9 cellular contexts compared by ENCODE assay signal in genomic region chr7:20798081-20798693, GRCh38. TPM values are rescaled to one million over a fixed set of nuclear protein-coding genes. Genes with fewer than 3 reads are reported as not detected.
A peak's percentile ranks its signal among the peaks of the same experiment; 100 is the strongest.
DNase-seq lines count a peak whose midpoint lies in the region; ATAC-seq and TF ChIP-seq lines count a peak whose summit lies in the region.
"Had no signal": no experiment of that assay in that cellular context is flagged by ENCODE, and none has a peak within 500 bp of the region (broad histone marks: within the 10 kb centered on the region; RNA-seq: fewer than 3 reads in every experiment).

No MANE protein-coding gene starts in this region.

- peak overlapping the region; percentile 77 for H3K4me3 Mint-ChIP-seq in WTC11

- CTCF ChIA-PET in AG04449 (lab: Yijun Ruan, JAX), result no interaction called here
- CTCF ChIA-PET in WTC11 (lab: Charles Lee), result interaction anchor here (0.6 to 1.1 kb wide), 4 partner anchors 13 to 456 kb away, joined by 3 to 6 read pairs (median 4); no protein-coding TSS in a partner anchor

- 1 to 3% (median 1%) methylated on average over 37 to 77 of the region's 77 CpGs for WGBS in heart left ventricle, 4 donors

- H3K9me3 Mint-ChIP-seq in WTC11, result no peaks in the 10 kb centered on the region

- peak overlapping the region; percentile 36; the same call in 1 of the 2 replicates for H3K4me3 ChIP-seq in AG04449 (ENCODE audit: low read depth, low read length)
- H3K4me3 ChIP-seq in heart left ventricle, result peak overlapping the region; percentile 14 to 60 (median 46)
- H3K4me3 ChIP-seq in gastrocnemius medialis, result peak overlapping the region; percentile 29 to 59 (median 50)

- H3K4me1 ChIP-seq in heart left ventricle (peaks cover 0 to 23% (median 7%) of the 10 kb centered on the region in 12 donors), gastrocnemius medialis (no peaks in the 10 kb centered on the region)

- H3K27ac ChIP-seq in heart left ventricle (no peak overlapping the region), gastrocnemius medialis (no peak overlapping the region)

- H3K9me3 ChIP-seq in heart left ventricle, result no peaks in the 10 kb centered on the region
- no peaks in the 10 kb centered on the region for H3K9me3 ChIP-seq in gastrocnemius medialis

- H3K4me1 Mint-ChIP-seq in WTC11, result peaks cover 65% of the 10 kb centered on the region

- POLR2A ChIA-PET in AG04449 (lab: Yijun Ruan, JAX), result no interaction called here
- POLR2A ChIA-PET in WTC11 (lab: Charles Lee), result interaction anchor here (1.2 to 1.7 kb wide), 3 partner anchors 12 to 22 kb away, joined by 4 to 16 read pairs (median 7); partner anchors contain the start of gene SP8

- intact Hi-C loops in heart left ventricle (cut with DNase I), result no loop called here
- intact Hi-C loops in gastrocnemius medialis (cut with DNase I; ENCODE audit: low total_unique reads), result no loop called here

- no peaks in the 10 kb centered on the region for H3K36me3 Mint-ChIP-seq in WTC11

- in situ Hi-C loops in gastrocnemius medialis (cut with MboI; ENCODE audit: low sequenced_read_pairs in 4 of 4), result no loop called here

- peaks cover 53 to 89% (median 76%) of the 10 kb centered on the region in 9 donors for H3K27me3 ChIP-seq in heart left ventricle
- peaks cover 57 to 78% (median 67%) of the 10 kb centered on the region in 3 donors for H3K27me3 ChIP-seq in gastrocnemius medialis

- H3K36me3 ChIP-seq in heart left ventricle, result no peaks in the 10 kb centered on the region
- no peaks in the 10 kb centered on the region for H3K36me3 ChIP-seq in gastrocnemius medialis

- no peak for DNase-seq in AG04449 (ENCODE audit: low read depth, low spot score)
- peak; percentile 90 for DNase-seq in NCI-H1092 treated with DMSO at 0.1 percent for 48 hours (lab: John Stamatoyannopoulos, UW)
- DNase-seq in WTC11 (ENCODE audit: low spot score), result peak; percentile 65
- DNase-seq in heart left ventricle, result peak in 2 of 5 donors; percentile 29 to 65
- DNase-seq in gastrocnemius medialis, result no peak
- no peak for DNase-seq in NCI-H1694 (lab: John Stamatoyannopoulos, UW)

- H3K27ac Mint-ChIP-seq in WTC11, result no peak overlapping the region

- TF ChIP-seq CTCF in AG04449 (IDR thresholded peaks at IDR 0.05; ENCODE audit: insufficient read depth, low read length, missing control alignments) (no peak), WTC11 (IDR thresholded peaks at IDR 0.05) (no peak), heart left ventricle (IDR thresholded peaks at IDR 0.05) (no peak), gastrocnemius medialis (IDR thresholded peaks at IDR 0.05 in 4 of 5, conservative IDR thresholded peaks at IDR 0.05 in 1 of 5) (no peak)

- no peak for TF ChIP-seq POLR2A in heart left ventricle (IDR thresholded peaks at IDR 0.05)
- TF ChIP-seq POLR2A in gastrocnemius medialis (IDR thresholded peaks at IDR 0.05), result no peak

- peaks cover 23% of the 10 kb centered on the region for H3K27me3 Mint-ChIP-seq in WTC11 (ENCODE audit: low read depth)

- ATAC-seq in GM18499 (IDR thresholded peaks at IDR 0.05; ENCODE audit: insufficient read depth, unreplicated experiment) (peak; percentile 49), HG02759 (IDR thresholded peaks at IDR 0.05; ENCODE audit: unreplicated experiment) (peak; percentile 91), WTC11 (peak; percentile 51), heart left ventricle (peak in 3 of 4 donors; percentile 52 to 90 (median 69)), gastrocnemius medialis (peak; percentile 55 to 75)

TF ChIP-seq in WTC11, 78 proteins besides CTCF, POLR2A, EP300 and RAD21:
- TF ChIP-seq SP1 (CRISPR knock-in tag; conservative IDR thresholded peaks at IDR 0.05), result peak; percentile 51
- peak; percentile 99 for TF ChIP-seq ZNF423 (CRISPR knock-in tag; IDR thresholded peaks at IDR 0.05)
- peak; percentile 76 for TF ChIP-seq ZNF263 (CRISPR knock-in tag; IDR thresholded peaks at IDR 0.05; ENCODE audit: low read depth)
- TF ChIP-seq GABPB1 (CRISPR knock-in tag; IDR thresholded peaks at IDR 0.05), result no peak
- TF ChIP-seq TP53 (CRISPR knock-in tag; IDR thresholded peaks at IDR 0.05), result 0 out of 2 replicates have a peak, but pooled peaks have one; percentile 42
- TF ChIP-seq ZNF138 (CRISPR knock-in tag; conservative IDR thresholded peaks at IDR 0.05), result no peak
- TF ChIP-seq E2F5 (CRISPR knock-in tag; IDR thresholded peaks at IDR 0.05), result 0 out of 2 replicates have a peak, but pooled peaks have one; percentile 29

RNA-seq across cellular contexts. Expression of gene SP8, which starts 11.5 kb away (rescaled TPM):
- 44.1 to 63.6 TPM (median 45.9 TPM) in 3 replicates for total RNA-seq in WTC11 (2021)
- total RNA-seq in heart left ventricle, result not detected
- not detected for polyA plus RNA-seq in heart left ventricle
- total RNA-seq in gastrocnemius medialis, result not detected
- total RNA-seq: LHCN-M2 had no signal

Comparison
In these comparisons a context has a peak if more than half of its experiments do, and no peak if none do; other contexts are left out.
1. DNase-seq: peak in NCI-H1092 treated with DMSO at 0.1 percent for 48 hours (single experiment) and WTC11 (single experiment); none in AG04449 (single experiment), gastrocnemius medialis (0 of 2) and NCI-H1694 (single experiment).
2. RNA of gene SP8, which starts 11.5 kb away (total RNA-seq): 44.1 to 63.6 TPM in WTC11; not detected in heart left ventricle and not detected in gastrocnemius medialis; every median in the first group is over 10 times any median in the second.
3. Peak in every context shown above with its lines, with median percentiles within 50 percentile points of each other: H3K4me3 ChIP-seq and ATAC-seq.